21 cellular contexts compared by ENCODE assay signal in the genomic region with DNA sequence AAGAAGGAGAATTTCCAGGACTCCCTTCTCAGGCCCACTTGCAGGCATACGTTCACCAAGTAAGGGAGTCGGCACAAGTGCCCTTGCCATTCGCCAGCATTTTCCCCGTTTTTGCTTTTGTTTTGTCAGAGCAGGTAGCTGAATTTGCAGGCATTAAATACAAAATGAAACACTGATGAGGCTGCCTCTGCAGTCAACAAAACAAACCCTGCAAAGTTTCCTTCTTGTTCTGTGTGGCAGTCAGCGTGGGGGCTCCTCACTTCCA. TPM values are rescaled to one million over a fixed set of nuclear protein-coding genes. Genes with fewer than 3 reads are reported as not detected.
DNase-seq lines count a peak whose midpoint lies in the region; ATAC-seq, FAIRE-seq and TF ChIP-seq lines count a peak whose summit lies in the region.
"Had no signal": no experiment of that assay in that cellular context is flagged by ENCODE, and none has a peak within 500 bp of the region (broad histone marks: within the 10 kb centered on the region; RNA-seq: fewer than 3 reads in every experiment).

No MANE protein-coding gene starts in this region.

- no peak for TF ChIP-seq CTCF in A673 (conservative IDR thresholded peaks at IDR 0.05; ENCODE audit: low read depth, low read length)
- TF ChIP-seq CTCF in GM12878 (IDR thresholded peaks at IDR 0.05 in 2 of 3, conservative IDR thresholded peaks at IDR 0.05 in 1 of 3; ENCODE audit: control insufficient read depth in 2 of 3, extremely low read depth in 1 of 3, insufficient read depth in 1 of 3, low read depth in 3 of 3, low read length in 3 of 3) = no peak
- TF ChIP-seq CTCF in osteoblast (IDR thresholded peaks at IDR 0.05; ENCODE audit: extremely low read depth, low read depth, low read length) = no peak
- no peak for TF ChIP-seq CTCF in ascending aorta (IDR thresholded peaks at IDR 0.05)

- H3K36me3 ChIP-seq in A673 (ENCODE audit: insufficient read depth, low read length, poor library complexity, severe bottlenecking) (peaks cover 81% of the 10 kb centered on the region), GM12878 (ENCODE audit: control insufficient read depth in 2 of 2, insufficient read depth in 2 of 2, low read length in 1 of 2) (peaks cover 8 to 35% of the 10 kb centered on the region in 2 experiments), osteoblast (ENCODE audit: insufficient read depth, low read length) (peaks cover 72% of the 10 kb centered on the region), ascending aorta (peaks cover 69 to 81% of the 10 kb centered on the region in 2 donors)
- H3K36me3 ChIP-seq in BLaER1 treated with 17β-estradiol and CSF1 and Interleukin-3, amounts not matched to agents 10 nM and 100 nM = peaks cover 81 to 99% (median 93%) of the 10 kb centered on the region in 11 experiments

- in situ Hi-C loops in GM12878 (cut with MboI) = no loop called here

- no peak for TF ChIP-seq EP300 in GM12878 (IDR thresholded peaks at IDR 0.05; ENCODE audit: borderline replicate concordance in 1 of 2, control insufficient read depth in 1 of 2, low read depth in 2 of 2, low read length in 2 of 2)

- intact Hi-C loops in A673 (cut with micrococcal nuclease; ENCODE audit: unreplicated experiment) = no loop called here
- intact Hi-C loops in GM12878 (cut with micrococcal nuclease; ENCODE audit: unreplicated experiment) = no loop called here
- intact Hi-C loops in ascending aorta (cut with DNase I) = no loop called here

- SMC1A ChIA-PET in GM12878 (lab: Charles Lee; ENCODE audit: uncharacterized antibody, unreplicated experiment) = interaction anchor here (0.8 to 1.5 kb wide), 2 partner anchors 22 to 207 kb away, joined by 3 to 4 read pairs; partner anchors contain the start of gene GEMIN4

- FAIRE-seq in GM12878 (lab: Jason Lieb, UNC) = no peak
- FAIRE-seq: endothelial cell of umbilical vein had no signal

- H3K9me3 ChIP-seq in A673 (ENCODE audit: low read depth, low read length, poor library complexity, severe bottlenecking) (no peaks in the 10 kb centered on the region), GM12878 (replicated peaks; ENCODE audit: control insufficient read depth, insufficient read depth, low read length) (no peaks in the 10 kb centered on the region), osteoblast (ENCODE audit: low read depth, low read length) (no peaks in the 10 kb centered on the region), ascending aorta (no peaks in the 10 kb centered on the region)
- no peaks in the 10 kb centered on the region for H3K9me3 ChIP-seq in BLaER1 treated with 17β-estradiol and CSF1 and Interleukin-3, amounts not matched to agents 10 nM and 100 nM (replicated peaks in 1 of 11)
- H3K9me3 ChIP-seq: gastroesophageal sphincter, SJSA1, upper lobe of right lung had no signal

- no peak for ATAC-seq in GM12878
- ATAC-seq in GM21515 (IDR thresholded peaks at IDR 0.05; ENCODE audit: unreplicated experiment) = no peak
- ATAC-seq: gastroesophageal sphincter, upper lobe of right lung had no signal

- RAD21 ChIA-PET in GM12878 (lab: Charles Lee; ENCODE audit: unreplicated experiment) = no interaction called here

- no TSS peak for BruUV-seq in A673 (replicated peaks; lab: Mats Ljungman, UMichigan)
- no TSS peak for BruUV-seq in GM12878 (replicated peaks; lab: Mats Ljungman, UMichigan)

- H4K20me1 ChIP-seq in BLaER1 treated with 17β-estradiol and CSF1 and Interleukin-3, amounts not matched to agents 10 nM and 100 nM = peaks cover 31 to 91% (median 80%) of the 10 kb centered on the region in 11 experiments; a peak in 21 of 22 replicates
- no peaks in the 10 kb centered on the region for H4K20me1 ChIP-seq in GM12878 (ENCODE audit: control insufficient read depth, insufficient read depth)
- H4K20me1 ChIP-seq in osteoblast (ENCODE audit: insufficient read depth, low read length) = no peaks in the 10 kb centered on the region

- peak overlapping the region in 2 of 11 experiments; percentile 8 to 39; a peak in 1 of 22 replicates for H3K9ac ChIP-seq in BLaER1 treated with 17β-estradiol and CSF1 and Interleukin-3, amounts not matched to agents 10 nM and 100 nM
- H3K9ac ChIP-seq in GM12878 (ENCODE audit: control insufficient read depth, insufficient read depth, low read length) = no peak overlapping the region
- H3K9ac ChIP-seq: GM23248 had no signal

- POLR2A ChIA-PET in A673 (lab: Charles Lee; ENCODE audit: low non-redundant PET) (no interaction called here), GM12878 (lab: Charles Lee) (interaction anchor here (0.6 to 1.5 kb wide), 2 partner anchors 8 to 199 kb away, joined by 5 to 6 read pairs; partner anchors contain the start of genes GLOD4 and MRM3)

- 82% methylated on average over 5 of the region's 5 CpGs for WGBS in GM12878 (ENCODE audit: insufficient coverage, insufficient replicate concordance, low lambda C conversion rate, missing lambda C conversion rate)

- TF ChIP-seq RAD21 in GM12878 (IDR thresholded peaks at IDR 0.05; ENCODE audit: insufficient read depth, low read depth, low read length) = no peak

- CTCF ChIA-PET in A673 (lab: Charles Lee) (no interaction called here), GM12878 (lab: Yijun Ruan, JAX) (interaction anchor here (1.5 kb wide), 1 partner anchor 207 kb away, joined by 3 read pairs; no protein-coding TSS in a partner anchor)

- H3K27ac ChIP-seq in A673 (ENCODE audit: low read depth, low read length, poor library complexity, severe bottlenecking) (peak overlapping the region; percentile 61), GM12878 (ENCODE audit: control insufficient read depth, insufficient read depth) (peak overlapping the region; percentile 70; the same call in 1 of the 2 replicates), osteoblast (ENCODE audit: low read depth, low read length) (no peak overlapping the region), ascending aorta (no peak overlapping the region)
- H3K27ac ChIP-seq in BLaER1 treated with 17β-estradiol and CSF1 and Interleukin-3, amounts not matched to agents 10 nM and 100 nM = no peak overlapping the region
- H3K27ac ChIP-seq: gastroesophageal sphincter, GM23248, SJSA1, upper lobe of right lung had no signal

- H3K4me3 ChIP-seq in A673 (ENCODE audit: low read depth, low read length, poor library complexity, severe bottlenecking) = no peak overlapping the region
- H3K4me3 ChIP-seq in BLaER1 treated with 17β-estradiol and CSF1 and Interleukin-3, amounts not matched to agents 10 nM and 100 nM = no peak overlapping the region
- H3K4me3 ChIP-seq in GM12878 = no peak overlapping the region
- no peak overlapping the region for H3K4me3 ChIP-seq in osteoblast (ENCODE audit: insufficient read depth, low read length)
- no peak overlapping the region for H3K4me3 ChIP-seq in ascending aorta
- H3K4me3 ChIP-seq: dorsolateral prefrontal cortex, gastroesophageal sphincter, GM23248, SJSA1, upper lobe of right lung had no signal

- H3K4me2 ChIP-seq in BLaER1 treated with 17β-estradiol and CSF1 and Interleukin-3, amounts not matched to agents 10 nM and 100 nM = peak overlapping the region; percentile 48 to 79 (median 67)
- H3K4me2 ChIP-seq in GM12878 (ENCODE audit: control insufficient read depth, insufficient read depth) (no peak overlapping the region), osteoblast (ENCODE audit: insufficient read depth, low read length) (no peak overlapping the region)

- H3K4me1 ChIP-seq in A673 (ENCODE audit: insufficient read depth, low read length, poor library complexity, severe bottlenecking) = peaks cover 18% of the 10 kb centered on the region
- H3K4me1 ChIP-seq in BLaER1 treated with 17β-estradiol and CSF1 and Interleukin-3, amounts not matched to agents 10 nM and 100 nM = peaks cover 32 to 48% (median 44%) of the 10 kb centered on the region in 10 experiments
- peaks cover 10% of the 10 kb centered on the region for H3K4me1 ChIP-seq in GM12878 (ENCODE audit: control insufficient read depth, insufficient read depth, low read length)
- no peaks in the 10 kb centered on the region for H3K4me1 ChIP-seq in osteoblast (ENCODE audit: insufficient read depth, low read length)
- no peaks in the 10 kb centered on the region for H3K4me1 ChIP-seq in ascending aorta
- H3K4me1 ChIP-seq: gastroesophageal sphincter, upper lobe of right lung had no signal

- H3K27me3 ChIP-seq in A673 (replicated peaks; ENCODE audit: insufficient read depth, low read depth, low read length, poor library complexity) (no peaks in the 10 kb centered on the region), GM12878 (replicated peaks in 1 of 2; ENCODE audit: control insufficient read depth in 2 of 2, insufficient read depth in 2 of 2, low read length in 1 of 2) (no peaks in the 10 kb centered on the region), osteoblast (ENCODE audit: insufficient read depth, low read length) (no peaks in the 10 kb centered on the region), ascending aorta (no peaks in the 10 kb centered on the region)
- peaks cover 0 to 7% (median 0%) of the 10 kb centered on the region in 11 experiments; a peak in 1 of 22 replicates for H3K27me3 ChIP-seq in BLaER1 treated with 17β-estradiol and CSF1 and Interleukin-3, amounts not matched to agents 10 nM and 100 nM
- H3K27me3 ChIP-seq: dorsolateral prefrontal cortex, gastroesophageal sphincter, SJSA1, upper lobe of right lung had no signal

- H2AFZ ChIP-seq in GM12878 (ENCODE audit: control insufficient read depth, low read depth, low read length) (no peak overlapping the region), osteoblast (ENCODE audit: low read length) (no peak overlapping the region)
- H2AFZ ChIP-seq: GM23248 had no signal

- H3K79me2 ChIP-seq in GM12878 (ENCODE audit: control insufficient read depth, insufficient read depth, low read length) (no peaks in the 10 kb centered on the region), osteoblast (ENCODE audit: insufficient read depth, low read length) (peaks cover 17% of the 10 kb centered on the region)

- no peak for TF ChIP-seq POLR2A in GM12878 (IDR thresholded peaks at IDR 0.05; ENCODE audit: low read depth, low read length)

- DNase-seq in A673 (ENCODE audit: low spot score) (no peak), GM12878 (ENCODE audit: low read depth, low spot score) (no peak), osteoblast (ENCODE audit: insufficient read length, low spot score, missing footprints) (peak; percentile 72), ascending aorta (ENCODE audit: low spot score in 2 of 2) (no peak), SK-N-DZ (ENCODE audit: low spot score) (no peak)
- DNase-seq: activated effector memory CD4-positive, alpha-beta T cell treated with Interleukin-2 at 50 U/mL for 16 hours; activated naive CD8-positive, alpha-beta T cell treated with anti-CD3 and anti-CD28 coated beads, Interleukin-2, amount 10 ng/mL, durations not matched to agents 7 days and 5 days; dorsolateral prefrontal cortex; GM23248; immature natural killer cell; KG1; NCI-H1436 treated with DMSO at 0.1 percent for 48 hours; NCI-H446; NCI-H774; stimulated activated CD4-positive, alpha-beta T cell treated with anti-CD3 and anti-CD28 coated beads, Interleukin-2, amount 100 ng/mL, for 24 hours; upper lobe of right lung had no signal

RNA-seq across cellular contexts. Expression of gene GLOD4, which starts 7.8 kb away (rescaled TPM):
- total RNA-seq in A673 (2021) = 110 and 122 TPM in 2 replicates
- total RNA-seq in GM12878 (2013; cell fraction: nucleolus; rRNA removed) = 72.1 and 79.7 TPM in 2 replicates
- 40.8 and 53.9 TPM in 2 replicates for total RNA-seq in GM12878 (2014; rRNA removed)
- 59.9 and 65.3 TPM in 2 replicates for total RNA-seq in GM12878 (2014; rRNA removed; fragmentation: Illumina TruSeq; extraction: Trizol)
- 68.2 and 72.0 TPM in 2 replicates for total RNA-seq in GM12878 (2021)
- 37.5 TPM for polyA plus RNA-seq in GM12878 (2011; ENCODE audit: low read depth)
- polyA plus RNA-seq in GM12878 (2011; rRNA removed) = 87.1 and 108 TPM in 2 replicates
- 34.3 and 46.0 TPM in 2 replicates for polyA plus RNA-seq in GM12878 (2011; cell fraction: cytosol; rRNA removed)
- polyA plus RNA-seq in GM12878 (2011; cell fraction: nucleus; rRNA removed) = 47.0 and 56.4 TPM in 2 replicates
- polyA plus RNA-seq in GM12878 (2012) = 45.5 and 52.9 TPM in 2 replicates
- polyA plus RNA-seq in GM12878 (2014; fragmentation: Illumina TruSeq; extraction: Trizol) = 67.4 and 72.0 TPM in 2 replicates
- polyA plus RNA-seq in GM12878 (2014; fragmentation: Nextera tagmentation; extraction: Ambion mirVana) = 100 to 1,000 TPM in 1 of 2 experiments, 10 to 100 TPM in 1; 83.4 to 107 TPM
- 67.1 and 79.0 TPM in 2 replicates for polyA plus RNA-seq in GM12878 (2014; rRNA removed)
- 10 to 100 TPM; 90.7 to 91.3 TPM for polyA plus RNA-seq in GM12878 (2016; fragmentation: Nextera tagmentation; extraction: Ambion mirVana)
- 20.7 and 26.4 TPM in 2 replicates for polyA minus RNA-seq in GM12878 (2011; rRNA and poly(A)+ RNA removed)
- 13.1 and 18.4 TPM in 2 replicates for polyA minus RNA-seq in GM12878 (2011; cell fraction: cytosol; rRNA and poly(A)+ RNA removed)
- polyA minus RNA-seq in GM12878 (2011; cell fraction: nucleus; rRNA and poly(A)+ RNA removed) = 12.3 and 22.7 TPM in 2 replicates
- total RNA-seq in osteoblast = 39.4 and 43.3 TPM in 2 replicates
- total RNA-seq in ascending aorta = 148 TPM
- 187 and 222 TPM in 2 replicates for polyA plus RNA-seq in SK-N-DZ (2014; cell fraction: cytosol; rRNA removed)
- polyA plus RNA-seq in SK-N-DZ (2014; cell fraction: nucleus; rRNA removed) = 98.0 and 116 TPM in 2 replicates

RNA-seq across cellular contexts. Expression of gene MRM3, which starts 7.9 kb away (rescaled TPM):
- total RNA-seq in A673 (2021) (38.5 and 39.5 TPM in 2 replicates), GM12878 (2014; rRNA removed) (43.3 and 48.9 TPM in 2 replicates), GM12878 (2014; rRNA removed; fragmentation: Illumina TruSeq; extraction: Trizol) (19.1 and 22.4 TPM in 2 replicates), GM12878 (2021) (25.7 and 26.9 TPM in 2 replicates), osteoblast (16.5 and 19.5 TPM in 2 replicates), ascending aorta (17.0 TPM)
- 24.1 and 26.7 TPM in 2 replicates for total RNA-seq in GM12878 (2013; cell fraction: nucleolus; rRNA removed)
- polyA plus RNA-seq in GM12878 (2011; ENCODE audit: low read depth) = 10.6 TPM
- polyA plus RNA-seq in GM12878 (2011; rRNA removed) (30.3 and 34.2 TPM in 2 replicates), GM12878 (2014; fragmentation: Illumina TruSeq; extraction: Trizol) (16.5 and 18.7 TPM in 2 replicates), GM12878 (2014; fragmentation: Nextera tagmentation; extraction: Ambion mirVana) (1 to 10 TPM; 2.3 to 6.0 TPM), GM12878 (2014; rRNA removed) (26.3 and 34.1 TPM in 2 replicates), GM12878 (2016; fragmentation: Nextera tagmentation; extraction: Ambion mirVana) (10 to 100 TPM; 41.0 to 41.8 TPM)
- polyA plus RNA-seq in GM12878 (2011; cell fraction: cytosol; rRNA removed) = 32.6 and 34.1 TPM in 2 replicates
- 18.5 and 23.9 TPM in 2 replicates for polyA plus RNA-seq in GM12878 (2011; cell fraction: nucleus; rRNA removed)
- polyA plus RNA-seq in GM12878 (2012) = 18.2 and 19.4 TPM in 2 replicates
- 22.7 and 24.3 TPM in 2 replicates for polyA minus RNA-seq in GM12878 (2011; rRNA and poly(A)+ RNA removed)
- 11.4 and 11.9 TPM in 2 replicates for polyA minus RNA-seq in GM12878 (2011; cell fraction: cytosol; rRNA and poly(A)+ RNA removed)
- 18.3 and 31.4 TPM in 2 replicates for polyA minus RNA-seq in GM12878 (2011; cell fraction: nucleus; rRNA and poly(A)+ RNA removed)
- polyA plus RNA-seq in SK-N-DZ (2014; cell fraction: cytosol; rRNA removed) = 27.9 and 32.4 TPM in 2 replicates
- polyA plus RNA-seq in SK-N-DZ (2014; cell fraction: nucleus; rRNA removed) = 15.7 and 21.7 TPM in 2 replicates

RNA-seq across cellular contexts. Expression of gene GEMIN4, which starts 22.2 kb away (rescaled TPM):
- 58.7 and 66.3 TPM in 2 replicates for total RNA-seq in A673 (2021)
- 28.8 and 31.2 TPM in 2 replicates for total RNA-seq in GM12878 (2013; cell fraction: nucleolus; rRNA removed)
- total RNA-seq in GM12878 (2014; rRNA removed) = 32.9 and 37.3 TPM in 2 replicates
- 10.1 and 11.9 TPM in 2 replicates for total RNA-seq in GM12878 (2014; rRNA removed; fragmentation: Illumina TruSeq; extraction: Trizol)
- total RNA-seq in GM12878 (2021) = 47.7 and 49.1 TPM in 2 replicates
- 13.8 TPM for polyA plus RNA-seq in GM12878 (2011; ENCODE audit: low read depth)
- 7.0 and 31.6 TPM in 2 replicates for polyA plus RNA-seq in GM12878 (2011; rRNA removed)
- 24.3 and 27.8 TPM in 2 replicates for polyA plus RNA-seq in GM12878 (2011; cell fraction: cytosol; rRNA removed)
- 40.0 and 46.3 TPM in 2 replicates for polyA plus RNA-seq in GM12878 (2011; cell fraction: nucleus; rRNA removed)
- 20.9 and 22.6 TPM in 2 replicates for polyA plus RNA-seq in GM12878 (2012)
- polyA plus RNA-seq in GM12878 (2014; fragmentation: Illumina TruSeq; extraction: Trizol) = 28.0 and 48.2 TPM in 2 replicates
- 1 to 10 TPM; 2.4 to 5.0 TPM for polyA plus RNA-seq in GM12878 (2014; fragmentation: Nextera tagmentation; extraction: Ambion mirVana)
- 27.3 and 33.1 TPM in 2 replicates for polyA plus RNA-seq in GM12878 (2014; rRNA removed)
- 10 to 100 TPM; 53.3 to 55.6 TPM for polyA plus RNA-seq in GM12878 (2016; fragmentation: Nextera tagmentation; extraction: Ambion mirVana)
- polyA minus RNA-seq in GM12878 (2011; rRNA and poly(A)+ RNA removed) = 29.4 and 35.0 TPM in 2 replicates
- polyA minus RNA-seq in GM12878 (2011; cell fraction: cytosol; rRNA and poly(A)+ RNA removed) = 10.4 and 15.1 TPM in 2 replicates
- 25.1 and 40.4 TPM in 2 replicates for polyA minus RNA-seq in GM12878 (2011; cell fraction: nucleus; rRNA and poly(A)+ RNA removed)
- total RNA-seq in osteoblast = 8.7 and 9.7 TPM in 2 replicates
- total RNA-seq in ascending aorta = 11.2 TPM
- 14.3 and 19.6 TPM in 2 replicates for polyA plus RNA-seq in SK-N-DZ (2014; cell fraction: cytosol; rRNA removed)
- 10.7 and 13.6 TPM in 2 replicates for polyA plus RNA-seq in SK-N-DZ (2014; cell fraction: nucleus; rRNA removed)

RNA-seq across cellular contexts. Expression of gene TLCD3A, which starts 41.9 kb away (rescaled TPM):
- total RNA-seq in A673 (2021) (38.7 and 49.2 TPM in 2 replicates), GM12878 (2014; rRNA removed) (14.6 and 18.8 TPM in 2 replicates), GM12878 (2014; rRNA removed; fragmentation: Illumina TruSeq; extraction: Trizol) (16.1 and 17.3 TPM in 2 replicates), GM12878 (2021) (23.6 and 27.9 TPM in 2 replicates), osteoblast (19.5 and 28.6 TPM in 2 replicates), ascending aorta (21.9 TPM)
- total RNA-seq in GM12878 (2013; cell fraction: nucleolus; rRNA removed) = 22.6 and 25.4 TPM in 2 replicates
- polyA plus RNA-seq in GM12878 (2011; ENCODE audit: low read depth) = 14.1 TPM
- polyA plus RNA-seq in GM12878 (2011; rRNA removed) (24.0 and 29.7 TPM in 2 replicates), GM12878 (2014; fragmentation: Illumina TruSeq; extraction: Trizol) (21.8 and 24.0 TPM in 2 replicates), GM12878 (2014; fragmentation: Nextera tagmentation; extraction: Ambion mirVana) (1 to 10 TPM; 2.9 to 6.2 TPM), GM12878 (2014; rRNA removed) (20.4 and 25.9 TPM in 2 replicates), GM12878 (2016; fragmentation: Nextera tagmentation; extraction: Ambion mirVana) (10 to 100 TPM; 14.3 to 16.8 TPM)
- 44.3 and 48.0 TPM in 2 replicates for polyA plus RNA-seq in GM12878 (2011; cell fraction: cytosol; rRNA removed)
- polyA plus RNA-seq in GM12878 (2011; cell fraction: nucleus; rRNA removed) = 17.3 and 20.9 TPM in 2 replicates
- 18.5 and 20.6 TPM in 2 replicates for polyA plus RNA-seq in GM12878 (2012)
- polyA minus RNA-seq in GM12878 (2011; rRNA and poly(A)+ RNA removed) = 59.7 and 62.1 TPM in 2 replicates
- 13.5 and 14.9 TPM in 2 replicates for polyA minus RNA-seq in GM12878 (2011; cell fraction: cytosol; rRNA and poly(A)+ RNA removed)
- 8.7 and 12.3 TPM in 2 replicates for polyA minus RNA-seq in GM12878 (2011; cell fraction: nucleus; rRNA and poly(A)+ RNA removed)
- polyA plus RNA-seq in SK-N-DZ (2014; cell fraction: cytosol; rRNA removed) = 11.3 and 14.6 TPM in 2 replicates
- polyA plus RNA-seq in SK-N-DZ (2014; cell fraction: nucleus; rRNA removed) = 10.8 and 18.1 TPM in 2 replicates

RNA-seq across cellular contexts. Expression of gene VPS53, which starts 59.6 kb away (rescaled TPM):
- total RNA-seq in A673 (2021) (80.0 and 92.3 TPM in 2 replicates), GM12878 (2014; rRNA removed) (12.0 and 12.2 TPM in 2 replicates), GM12878 (2014; rRNA removed; fragmentation: Illumina TruSeq; extraction: Trizol) (10.2 and 11.2 TPM in 2 replicates), GM12878 (2021) (43.0 and 48.0 TPM in 2 replicates), osteoblast (22.1 and 25.9 TPM in 2 replicates), ascending aorta (6.8 TPM)
- total RNA-seq in GM12878 (2013; cell fraction: nucleolus; rRNA removed) = 75.2 and 78.3 TPM in 2 replicates
- polyA plus RNA-seq in GM12878 (2011; ENCODE audit: low read depth) = 7.2 TPM
- polyA plus RNA-seq in GM12878 (2011; rRNA removed) (13.0 and 15.4 TPM in 2 replicates), GM12878 (2014; fragmentation: Illumina TruSeq; extraction: Trizol) (13.9 and 15.5 TPM in 2 replicates), GM12878 (2014; fragmentation: Nextera tagmentation; extraction: Ambion mirVana) (1 to 10 TPM; 1.9 to 2.0 TPM), GM12878 (2014; rRNA removed) (13.5 and 16.1 TPM in 2 replicates), GM12878 (2016; fragmentation: Nextera tagmentation; extraction: Ambion mirVana) (10 to 100 TPM; 15.8 to 16.8 TPM)
- polyA plus RNA-seq in GM12878 (2011; cell fraction: cytosol; rRNA removed) = 13.6 and 15.0 TPM in 2 replicates
- polyA plus RNA-seq in GM12878 (2011; cell fraction: nucleus; rRNA removed) = 15.6 and 16.9 TPM in 2 replicates
- 18.0 and 24.0 TPM in 2 replicates for polyA plus RNA-seq in GM12878 (2012)
- 67.3 and 122 TPM in 2 replicates for polyA minus RNA-seq in GM12878 (2011; rRNA and poly(A)+ RNA removed)
- 15.9 and 30.5 TPM in 2 replicates for polyA minus RNA-seq in GM12878 (2011; cell fraction: cytosol; rRNA and poly(A)+ RNA removed)
- 36.3 and 54.1 TPM in 2 replicates for polyA minus RNA-seq in GM12878 (2011; cell fraction: nucleus; rRNA and poly(A)+ RNA removed)
- polyA plus RNA-seq in SK-N-DZ (2014; cell fraction: cytosol; rRNA removed) = 4.2 and 8.1 TPM in 2 replicates
- 3.5 and 13.4 TPM in 2 replicates for polyA plus RNA-seq in SK-N-DZ (2014; cell fraction: nucleus; rRNA removed)

Comparison
In these comparisons a context has a peak if more than half of its experiments do, and no peak if none do; other contexts are left out.
1. H3K27ac ChIP-seq: peak in A673 (single experiment) and GM12878 (single experiment); none in BLaER1 treated with 17β-estradiol and CSF1 and Interleukin-3, amounts not matched to agents 10 nM and 100 nM (0 of 11), osteoblast (single experiment) and ascending aorta (0 of 2).
2. H3K4me2 ChIP-seq: peak in BLaER1 treated with 17β-estradiol and CSF1 and Interleukin-3, amounts not matched to agents 10 nM and 100 nM (11 of 11); none in GM12878 (single experiment) and osteoblast (single experiment).